In the genomic region with DNA sequence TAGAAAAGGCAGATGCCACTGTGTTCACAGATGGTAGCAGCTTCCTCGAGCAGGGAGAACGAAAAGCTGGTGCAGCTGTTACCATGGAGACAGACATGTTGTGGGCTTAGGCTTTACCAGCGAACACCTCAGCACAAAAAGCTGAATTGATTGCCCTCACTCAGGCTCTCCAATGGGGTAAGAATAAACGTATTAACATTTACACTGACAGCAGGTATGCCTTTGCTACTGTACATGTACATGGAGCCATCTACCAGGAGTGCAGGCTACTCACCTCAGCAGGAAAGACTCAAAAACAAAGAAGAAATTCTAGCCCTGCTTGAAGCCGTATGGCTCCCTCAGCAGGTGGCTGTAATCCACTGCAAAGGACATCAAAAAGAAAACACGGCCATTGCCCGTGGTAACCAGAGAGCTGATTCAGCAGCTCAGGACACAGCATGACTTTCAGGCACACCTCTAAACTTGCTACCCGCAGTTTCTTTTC, we compare ENCODE assay signal across 13 cellular contexts.
A peak's percentile ranks its signal among the peaks of the same experiment; 100 is the strongest.
DNase-seq lines count a peak whose midpoint lies in the region; ATAC-seq and TF ChIP-seq lines count a peak whose summit lies in the region.
"Had no signal": no experiment of that assay in that cellular context is flagged by ENCODE, and none has a peak within 500 bp of the region (broad histone marks: within the 10 kb centered on the region; RNA-seq: fewer than 3 reads in every experiment).

No MANE protein-coding gene starts in this region.

- peak overlapping the region; percentile 95 for H3K27ac Mint-ChIP-seq in nephron progenitor cell
- no peak overlapping the region for H3K27ac Mint-ChIP-seq in stimulated activated naive CD8-positive, alpha-beta T cell treated with anti-CD3 and anti-CD28 coated beads, Interleukin-15, amount 100 ng/mL, for 72 hours
- H3K27ac Mint-ChIP-seq in T-helper 2 cell treated with Interferon-gamma antibody and Interleukin-4, amounts not matched to agents 5 μg/mL and 100 μg/mL, for 36 hours: no peak overlapping the region

- no peak for ATAC-seq in stimulated activated naive CD8-positive, alpha-beta T cell treated with anti-CD3 and anti-CD28 coated beads, Interleukin-15, amount 100 ng/mL, for 72 hours
- ATAC-seq: heart left ventricle, right cardiac atrium had no signal

- no peak for TF ChIP-seq CTCF in nephron progenitor cell (IDR thresholded peaks at IDR 0.05)

- peaks cover 55% of the 10 kb centered on the region for H3K36me3 Mint-ChIP-seq in nephron progenitor cell (ENCODE audit: low read depth)
- H3K36me3 Mint-ChIP-seq in T-helper 2 cell treated with Interferon-gamma antibody and Interleukin-4, amounts not matched to agents 5 μg/mL and 100 μg/mL, for 36 hours (ENCODE audit: low read depth): peaks cover under 1% of the 10 kb centered on the region

- H3K27me3 Mint-ChIP-seq in nephron progenitor cell (ENCODE audit: low read depth, poor library complexity): peaks cover 13% of the 10 kb centered on the region
- H3K27me3 Mint-ChIP-seq in stimulated activated naive CD8-positive, alpha-beta T cell treated with anti-CD3 and anti-CD28 coated beads, Interleukin-15, amount 100 ng/mL, for 72 hours: no peaks in the 10 kb centered on the region
- no peaks in the 10 kb centered on the region for H3K27me3 Mint-ChIP-seq in T-helper 2 cell treated with Interferon-gamma antibody and Interleukin-4, amounts not matched to agents 5 μg/mL and 100 μg/mL, for 36 hours (ENCODE audit: low read depth)

- DNase-seq in DMS79 (lab: John Stamatoyannopoulos, UW): peak; percentile 11
- DNase-seq in NCI-H1417 treated with DMSO at 0.1 percent for 48 hours (lab: John Stamatoyannopoulos, UW): peak; percentile 8
- peak; percentile 19 for DNase-seq in cerebellar cortex (ENCODE audit: low spot score)
- peak; percentile 6 for DNase-seq in nephron progenitor cell
- DNase-seq in stimulated activated naive CD8-positive, alpha-beta T cell treated with anti-CD3 and anti-CD28 coated beads, Interleukin-15, amount 100 ng/mL, for 72 hours: no peak
- no peak for DNase-seq in NCI-H2081 (lab: John Stamatoyannopoulos, UW)
- DNase-seq in T-helper 2 cell treated with Interferon-gamma antibody and Interleukin-4, amounts not matched to agents 5 μg/mL and 100 μg/mL, for 36 hours (ENCODE audit: low spot score): no peak
- no peak for DNase-seq in cerebellar nuclear complex (lab: John Stamatoyannopoulos, UW)
- DNase-seq: effector CD4-positive, alpha-beta T cell; heart left ventricle; OCI-M1; right cardiac atrium; tibial artery had no signal

- peaks cover 62% of the 10 kb centered on the region for H3K9me3 Mint-ChIP-seq in nephron progenitor cell
- H3K9me3 Mint-ChIP-seq in stimulated activated naive CD8-positive, alpha-beta T cell treated with anti-CD3 and anti-CD28 coated beads, Interleukin-15, amount 100 ng/mL, for 72 hours: peaks cover 9 to 33% of the 10 kb centered on the region in 2 donors
- peaks cover 82% of the 10 kb centered on the region for H3K9me3 Mint-ChIP-seq in T-helper 2 cell treated with Interferon-gamma antibody and Interleukin-4, amounts not matched to agents 5 μg/mL and 100 μg/mL, for 36 hours

- H3K4me1 Mint-ChIP-seq in nephron progenitor cell: peaks cover 62% of the 10 kb centered on the region
- H3K4me1 Mint-ChIP-seq in stimulated activated naive CD8-positive, alpha-beta T cell treated with anti-CD3 and anti-CD28 coated beads, Interleukin-15, amount 100 ng/mL, for 72 hours: no peaks in the 10 kb centered on the region
- H3K4me1 Mint-ChIP-seq in T-helper 2 cell treated with Interferon-gamma antibody and Interleukin-4, amounts not matched to agents 5 μg/mL and 100 μg/mL, for 36 hours (ENCODE audit: low read depth): no peaks in the 10 kb centered on the region

- H3K4me3 Mint-ChIP-seq in nephron progenitor cell: peak overlapping the region; percentile 35
- H3K4me3 Mint-ChIP-seq in stimulated activated naive CD8-positive, alpha-beta T cell treated with anti-CD3 and anti-CD28 coated beads, Interleukin-15, amount 100 ng/mL, for 72 hours: no peak overlapping the region
- no peak overlapping the region for H3K4me3 Mint-ChIP-seq in T-helper 2 cell treated with Interferon-gamma antibody and Interleukin-4, amounts not matched to agents 5 μg/mL and 100 μg/mL, for 36 hours

Comparison
In these comparisons a context has a peak if more than half of its experiments do, and no peak if none do; other contexts are left out.
1. DNase-seq: peak in DMS79 (single experiment), NCI-H1417 treated with DMSO at 0.1 percent for 48 hours (single experiment), cerebellar cortex (single experiment) and nephron progenitor cell (single experiment); none in stimulated activated naive CD8-positive, alpha-beta T cell treated with anti-CD3 and anti-CD28 coated beads, Interleukin-15, amount 100 ng/mL, for 72 hours (0 of 2), NCI-H2081 (0 of 2), T-helper 2 cell treated with Interferon-gamma antibody and Interleukin-4, amounts not matched to agents 5 μg/mL and 100 μg/mL, for 36 hours (single experiment) and cerebellar nuclear complex (0 of 2).